In the genomic region with DNA sequence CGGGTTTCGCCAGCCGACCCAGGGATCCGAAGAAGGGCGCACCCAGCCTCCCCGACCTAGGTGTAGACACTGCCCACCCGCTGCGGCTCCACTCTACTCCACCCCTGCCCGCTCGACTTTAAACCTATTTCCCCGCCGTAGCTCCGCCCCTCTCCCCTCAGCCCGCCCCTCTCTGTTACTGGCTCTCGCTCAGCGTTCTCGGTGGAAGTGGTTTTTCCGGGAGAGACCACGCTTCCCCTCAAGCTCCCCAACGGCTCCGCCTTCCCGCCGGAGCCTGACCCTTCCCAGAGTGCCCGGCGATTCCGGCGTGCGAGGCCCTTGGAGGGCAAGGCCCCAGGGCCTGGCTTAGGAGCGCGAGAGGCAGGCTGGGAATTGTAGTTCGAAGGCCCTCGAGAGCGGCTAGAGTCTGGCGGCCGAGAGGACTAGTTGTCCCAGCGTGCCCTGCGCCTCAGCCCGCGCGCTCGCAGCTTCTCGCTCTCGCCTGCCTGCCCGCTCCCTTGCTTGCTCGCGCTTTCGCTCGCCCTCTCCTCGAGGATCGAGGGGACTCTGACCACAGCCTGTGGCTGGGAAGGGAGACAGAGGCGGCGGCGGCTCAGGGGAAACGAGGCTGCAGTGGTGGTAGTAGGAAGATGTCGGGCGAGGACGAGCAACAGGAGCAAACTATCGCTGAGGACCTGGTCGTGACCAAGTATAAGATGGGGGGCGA, we compare ENCODE assay signal across 1 cellular context.
A peak's percentile ranks its signal among the peaks of the same experiment; 100 is the strongest.
TF ChIP-seq lines count a peak whose summit lies in the region.

Gene PA2G4 (plus strand): TSS at position 451 of the 706 bp plus-strand sequence. CDS start 179 bp downstream, at position 630.

TF ChIP-seq in HepG2, 621 proteins besides CTCF, POLR2A, EP300 and RAD21 (continued from another document and continues in another):
- TF ChIP-seq REST (IDR thresholded peaks at IDR 0.05; ENCODE audit: borderline replicate concordance in 1 of 2, low read depth in 1 of 2, low read length in 2 of 2) (peak in 1 of 2 experiments; percentile 54; a peak in 1 of 4 replicates), FOXA1 (IDR thresholded peaks at IDR 0.05) (no peak), FOXA1 (CRISPR knock-in tag; IDR thresholded peaks at IDR 0.05) (no peak; the same call in 1 of the 2 replicates), PRDM15 (CRISPR knock-in tag; IDR thresholded peaks at IDR 0.05) (peak; percentile 53; the same call in 1 of the 2 replicates), STAG1 (CRISPR knock-in tag; IDR thresholded peaks at IDR 0.05) (0 out of 2 replicates have a peak, but pooled peaks have one; percentile 1), HOXA3 (CRISPR knock-in tag; IDR thresholded peaks at IDR 0.05) (peak; percentile 84), ZFY (CRISPR knock-in tag; IDR thresholded peaks at IDR 0.05) (peak; percentile 98), ZNF383 (CRISPR knock-in tag; IDR thresholded peaks at IDR 0.05; ENCODE audit: borderline replicate concordance) (peak; percentile 70; the same call in 1 of the 2 replicates), RBFOX2 (IDR thresholded peaks at IDR 0.05; ENCODE audit: low read depth, low read length) (peak; percentile 97), XBP1 (CRISPR knock-in tag; IDR thresholded peaks at IDR 0.05) (no peak), ZFAT (CRISPR knock-in tag; conservative IDR thresholded peaks at IDR 0.05) (0 out of 2 replicates have a peak, but pooled peaks have one; percentile 24), ZNF83 (CRISPR knock-in tag; IDR thresholded peaks at IDR 0.05; ENCODE audit: borderline replicate concordance) (no peak), ATF2 (CRISPR knock-in tag; IDR thresholded peaks at IDR 0.05) (peak; percentile 74), ZNF264 (CRISPR knock-in tag; IDR thresholded peaks at IDR 0.05) (peak; percentile 37; the same call in 1 of the 2 replicates), PITX1 (CRISPR knock-in tag; IDR thresholded peaks at IDR 0.05) (peak; percentile 94), BCLAF1 (IDR thresholded peaks at IDR 0.05) (no peak), ZNF574 (CRISPR knock-in tag; IDR thresholded peaks at IDR 0.05) (peak; percentile 98)
- TF ChIP-seq, protein P1, sequence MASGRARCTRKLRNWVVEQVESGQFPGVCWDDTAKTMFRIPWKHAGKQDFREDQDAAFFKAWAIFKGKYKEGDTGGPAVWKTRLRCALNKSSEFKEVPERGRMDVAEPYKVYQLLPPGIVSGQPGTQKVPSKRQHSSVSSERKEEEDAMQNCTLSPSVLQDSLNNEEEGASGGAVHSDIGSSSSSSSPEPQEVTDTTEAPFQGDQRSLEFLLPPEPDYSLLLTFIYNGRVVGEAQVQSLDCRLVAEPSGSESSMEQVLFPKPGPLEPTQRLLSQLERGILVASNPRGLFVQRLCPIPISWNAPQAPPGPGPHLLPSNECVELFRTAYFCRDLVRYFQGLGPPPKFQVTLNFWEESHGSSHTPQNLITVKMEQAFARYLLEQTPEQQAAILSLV (CRISPR knock-in tag; IDR thresholded peaks at IDR 0.05; ENCODE audit: borderline replicate concordance): peak; percentile 83; the same call in 1 of the 2 replicates
- TF ChIP-seq, protein P2, sequence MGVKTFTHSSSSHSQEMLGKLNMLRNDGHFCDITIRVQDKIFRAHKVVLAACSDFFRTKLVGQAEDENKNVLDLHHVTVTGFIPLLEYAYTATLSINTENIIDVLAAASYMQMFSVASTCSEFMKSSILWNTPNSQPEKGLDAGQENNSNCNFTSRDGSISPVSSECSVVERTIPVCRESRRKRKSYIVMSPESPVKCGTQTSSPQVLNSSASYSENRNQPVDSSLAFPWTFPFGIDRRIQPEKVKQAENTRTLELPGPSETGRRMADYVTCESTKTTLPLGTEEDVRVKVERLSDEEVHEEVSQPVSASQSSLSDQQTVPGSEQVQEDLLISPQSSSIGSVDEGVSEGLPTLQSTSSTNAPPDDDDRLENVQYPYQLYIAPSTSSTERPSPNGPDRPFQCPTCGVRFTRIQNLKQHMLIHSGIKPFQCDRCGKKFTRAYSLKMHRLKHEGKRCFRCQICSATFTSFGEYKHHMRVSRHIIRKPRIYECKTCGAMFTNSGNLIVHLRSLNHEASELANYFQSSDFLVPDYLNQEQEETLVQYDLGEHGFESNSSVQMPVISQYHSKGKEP (CRISPR knock-in tag; IDR thresholded peaks at IDR 0.05): no peak; the same call in 1 of the 2 replicates
- TF ChIP-seq, protein P3, sequence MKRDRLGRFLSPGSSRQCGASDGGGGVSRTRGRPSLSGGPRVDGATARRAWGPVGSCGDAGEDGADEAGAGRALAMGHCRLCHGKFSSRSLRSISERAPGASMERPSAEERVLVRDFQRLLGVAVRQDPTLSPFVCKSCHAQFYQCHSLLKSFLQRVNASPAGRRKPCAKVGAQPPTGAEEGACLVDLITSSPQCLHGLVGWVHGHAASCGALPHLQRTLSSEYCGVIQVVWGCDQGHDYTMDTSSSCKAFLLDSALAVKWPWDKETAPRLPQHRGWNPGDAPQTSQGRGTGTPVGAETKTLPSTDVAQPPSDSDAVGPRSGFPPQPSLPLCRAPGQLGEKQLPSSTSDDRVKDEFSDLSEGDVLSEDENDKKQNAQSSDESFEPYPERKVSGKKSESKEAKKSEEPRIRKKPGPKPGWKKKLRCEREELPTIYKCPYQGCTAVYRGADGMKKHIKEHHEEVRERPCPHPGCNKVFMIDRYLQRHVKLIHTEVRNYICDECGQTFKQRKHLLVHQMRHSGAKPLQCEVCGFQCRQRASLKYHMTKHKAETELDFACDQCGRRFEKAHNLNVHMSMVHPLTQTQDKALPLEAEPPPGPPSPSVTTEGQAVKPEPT (CRISPR knock-in tag; IDR thresholded peaks at IDR 0.05; ENCODE audit: low read depth): peak; percentile 88
- TF ChIP-seq, protein P4, sequence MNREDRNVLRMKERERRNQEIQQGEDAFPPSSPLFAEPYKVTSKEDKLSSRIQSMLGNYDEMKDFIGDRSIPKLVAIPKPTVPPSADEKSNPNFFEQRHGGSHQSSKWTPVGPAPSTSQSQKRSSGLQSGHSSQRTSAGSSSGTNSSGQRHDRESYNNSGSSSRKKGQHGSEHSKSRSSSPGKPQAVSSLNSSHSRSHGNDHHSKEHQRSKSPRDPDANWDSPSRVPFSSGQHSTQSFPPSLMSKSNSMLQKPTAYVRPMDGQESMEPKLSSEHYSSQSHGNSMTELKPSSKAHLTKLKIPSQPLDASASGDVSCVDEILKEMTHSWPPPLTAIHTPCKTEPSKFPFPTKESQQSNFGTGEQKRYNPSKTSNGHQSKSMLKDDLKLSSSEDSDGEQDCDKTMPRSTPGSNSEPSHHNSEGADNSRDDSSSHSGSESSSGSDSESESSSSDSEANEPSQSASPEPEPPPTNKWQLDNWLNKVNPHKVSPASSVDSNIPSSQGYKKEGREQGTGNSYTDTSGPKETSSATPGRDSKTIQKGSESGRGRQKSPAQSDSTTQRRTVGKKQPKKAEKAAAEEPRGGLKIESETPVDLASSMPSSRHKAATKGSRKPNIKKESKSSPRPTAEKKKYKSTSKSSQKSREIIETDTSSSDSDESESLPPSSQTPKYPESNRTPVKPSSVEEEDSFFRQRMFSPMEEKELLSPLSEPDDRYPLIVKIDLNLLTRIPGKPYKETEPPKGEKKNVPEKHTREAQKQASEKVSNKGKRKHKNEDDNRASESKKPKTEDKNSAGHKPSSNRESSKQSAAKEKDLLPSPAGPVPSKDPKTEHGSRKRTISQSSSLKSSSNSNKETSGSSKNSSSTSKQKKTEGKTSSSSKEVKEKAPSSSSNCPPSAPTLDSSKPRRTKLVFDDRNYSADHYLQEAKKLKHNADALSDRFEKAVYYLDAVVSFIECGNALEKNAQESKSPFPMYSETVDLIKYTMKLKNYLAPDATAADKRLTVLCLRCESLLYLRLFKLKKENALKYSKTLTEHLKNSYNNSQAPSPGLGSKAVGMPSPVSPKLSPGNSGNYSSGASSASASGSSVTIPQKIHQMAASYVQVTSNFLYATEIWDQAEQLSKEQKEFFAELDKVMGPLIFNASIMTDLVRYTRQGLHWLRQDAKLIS (CRISPR knock-in tag; IDR thresholded peaks at IDR 0.05): no peak; the same call in none of the 2 replicates
